30 cellular contexts compared by ENCODE assay signal in the genomic region with DNA sequence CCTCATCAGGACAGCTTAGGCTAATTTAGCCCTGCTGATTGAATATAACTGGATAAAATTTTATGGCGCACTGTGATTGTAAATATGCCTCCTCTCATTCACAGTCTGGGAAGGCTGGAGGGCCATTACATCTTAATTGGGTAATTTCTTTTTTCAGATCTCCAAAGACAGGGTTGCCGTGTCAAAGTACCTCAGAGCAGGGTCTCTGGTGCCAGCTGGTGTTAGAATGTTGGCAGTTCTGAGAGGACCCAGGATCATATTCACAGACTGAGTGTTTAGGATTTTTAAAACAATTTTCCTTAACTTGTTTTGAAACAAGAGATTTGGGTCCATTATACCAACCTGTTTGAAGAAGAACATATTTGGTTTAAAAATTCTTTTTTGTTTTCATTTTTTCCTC.
DNase-seq lines count a peak whose midpoint lies in the region; ATAC-seq, FAIRE-seq and TF ChIP-seq lines count a peak whose summit lies in the region.
"Had no signal": no experiment of that assay in that cellular context is flagged by ENCODE, and none has a peak within 500 bp of the region (broad histone marks: within the 10 kb centered on the region; RNA-seq: fewer than 3 reads in every experiment).

No MANE protein-coding gene starts in this region.

- FAIRE-seq in D721Med (lab: Jason Lieb, UNC) = no peak
- FAIRE-seq: bronchial epithelial cell, endothelial cell of umbilical vein, GM12891, GM19239 had no signal

- no peak overlapping the region for H3K27ac Mint-ChIP-seq in naive thymus-derived CD8-positive, alpha-beta T cell
- H3K27ac Mint-ChIP-seq: activated B cell treated with CpG ODN at 0.5 μM for 24 hours; CD4-positive, alpha-beta memory T cell; GM23338; neural progenitor cell; stimulated activated naive B cell treated with anti-CD40 and anti-IgM and Interleukin-4, amounts not matched to agents 10 μg/mL and 1 μg/mL and 100 μg/mL, for 72 hours had no signal

- H3K4me1 Mint-ChIP-seq in naive thymus-derived CD8-positive, alpha-beta T cell = no peaks in the 10 kb centered on the region
- H3K4me1 Mint-ChIP-seq: activated B cell treated with CpG ODN at 0.5 μM for 24 hours; CD4-positive, alpha-beta memory T cell; GM23338 had no signal

- DNase-seq in AG10803 (ENCODE audit: low read depth) = no peak
- peak; percentile 45 for DNase-seq in NCI-H1105 (lab: John Stamatoyannopoulos, UW)
- peak; percentile 51 for DNase-seq in NCI-H2227 (lab: John Stamatoyannopoulos, UW; ENCODE audit: unreplicated experiment)
- DNase-seq in epithelial cell of proximal tubule (ENCODE audit: low read depth) = no peak
- no peak for DNase-seq in D721Med (ENCODE audit: insufficient read length, low spot score)
- DNase-seq in naive thymus-derived CD8-positive, alpha-beta T cell = no peak
- DNase-seq: activated B cell treated with CpG ODN at 0.5 μM for 24 hours; activated CD4-positive, alpha-beta T cell treated with anti-CD3 and anti-CD28 coated beads, Interleukin-2, amount 50 U/mL, for 48 hours; adrenal gland; CD4-positive, alpha-beta memory T cell; dermis blood vessel endothelial cell; DMS53; Karpas-422; left ventricle myocardium superior; NCI-H1048; NCI-H774; stimulated activated CD4-positive, alpha-beta T cell treated with anti-CD3 and anti-CD28 coated beads, Interleukin-1b, Interleukin-23, amount 100 ng/mL, for 48 hours; stimulated activated naive B cell treated with anti-CD40 and anti-IgM and Interleukin-4, amounts not matched to agents 10 μg/mL and 1 μg/mL and 100 μg/mL, for 72 hours; T1000; testis had no signal

- no peaks in the 10 kb centered on the region for H3K9me3 Mint-ChIP-seq in naive thymus-derived CD8-positive, alpha-beta T cell
- H3K9me3 Mint-ChIP-seq: activated B cell treated with CpG ODN at 0.5 μM for 24 hours; GM23338; neural progenitor cell; stimulated activated naive B cell treated with anti-CD40 and anti-IgM and Interleukin-4, amounts not matched to agents 10 μg/mL and 1 μg/mL and 100 μg/mL, for 72 hours had no signal

- TF ChIP-seq CTCF in AG10803 (conservative IDR thresholded peaks at IDR 0.05; ENCODE audit: low read length) (0 out of 2 replicates have a peak, but pooled peaks have one; percentile 17), epithelial cell of proximal tubule (conservative IDR thresholded peaks at IDR 0.05; ENCODE audit: low read depth, low read length) (peak; percentile 41), D721Med (IDR thresholded peaks at IDR 0.05; ENCODE audit: insufficient read depth, missing control alignments) (no peak)

- no peaks in the 10 kb centered on the region for H3K36me3 Mint-ChIP-seq in naive thymus-derived CD8-positive, alpha-beta T cell
- H3K36me3 Mint-ChIP-seq: CD4-positive, alpha-beta memory T cell; neural progenitor cell; stimulated activated naive B cell treated with anti-CD40 and anti-IgM and Interleukin-4, amounts not matched to agents 10 μg/mL and 1 μg/mL and 100 μg/mL, for 72 hours had no signal

- no peak for ATAC-seq in naive thymus-derived CD8-positive, alpha-beta T cell
- no peak for ATAC-seq in HG02763 (IDR thresholded peaks at IDR 0.05; ENCODE audit: unreplicated experiment)
- ATAC-seq in GM18858 (IDR thresholded peaks at IDR 0.05; ENCODE audit: unreplicated experiment) = no peak
- ATAC-seq: GM23338, left ventricle myocardium superior, Panc1 had no signal

- POLR2A ChIA-PET in naive thymus-derived CD8-positive, alpha-beta T cell (lab: Charles Lee) = no interaction called here

- H3K4me3 ChIP-seq in AG10803 (ENCODE audit: low read length) (no peak overlapping the region), epithelial cell of proximal tubule (ENCODE audit: low read depth, low read length) (no peak overlapping the region)
- H3K4me3 ChIP-seq: adrenal gland, GM23338, neural progenitor cell, prostate gland, testis had no signal

- H3K4me3 Mint-ChIP-seq in naive thymus-derived CD8-positive, alpha-beta T cell = no peak overlapping the region
- H3K4me3 Mint-ChIP-seq: activated B cell treated with CpG ODN at 0.5 μM for 24 hours; CD4-positive, alpha-beta memory T cell; GM23338; neural progenitor cell had no signal

- peaks cover 2 to 20% (median 9%) of the 10 kb centered on the region in 5 donors for H3K27me3 Mint-ChIP-seq in naive thymus-derived CD8-positive, alpha-beta T cell
- H3K27me3 Mint-ChIP-seq: activated B cell treated with CpG ODN at 0.5 μM for 24 hours had no signal

Comparison
In these comparisons a context has a peak if more than half of its experiments do, and no peak if none do; other contexts are left out.
1. DNase-seq: peak in NCI-H1105 (single experiment) and NCI-H2227 (single experiment); none in AG10803 (single experiment), epithelial cell of proximal tubule (single experiment), D721Med (single experiment) and naive thymus-derived CD8-positive, alpha-beta T cell (0 of 10).